3 cellular contexts compared by ENCODE assay signal in genomic region chr7:133934262-133934973, GRCh38.
A peak's percentile ranks its signal among the peaks of the same experiment; 100 is the strongest.
TF ChIP-seq lines count a peak whose summit lies in the region.

No MANE protein-coding gene starts in this region.

TF ChIP-seq in HEK293T, 16 proteins besides CTCF, POLR2A, EP300 and RAD21 (continued from another document):
- peak; percentile 83 for TF ChIP-seq PKNOX1 (IDR thresholded peaks at IDR 0.05)

TF ChIP-seq in neural cell, 6 proteins besides CTCF, POLR2A, EP300 and RAD21 (continued from another document):
- peak; percentile 86 for TF ChIP-seq REST (IDR thresholded peaks at IDR 0.05; ENCODE audit: borderline replicate concordance)
TF ChIP-seq in neural cell: peak in this region for 3.

TF ChIP-seq in HepG2, 621 proteins besides CTCF, POLR2A, EP300 and RAD21 (continued from another document):
- TF ChIP-seq MYPOP (CRISPR knock-in tag; IDR thresholded peaks at IDR 0.05) (no peak), ZIK1 (CRISPR knock-in tag; IDR thresholded peaks at IDR 0.05; ENCODE audit: borderline replicate concordance, low read depth) (no peak), ZNF17 (CRISPR knock-in tag; IDR thresholded peaks at IDR 0.05) (no peak), AKNA (CRISPR knock-in tag; IDR thresholded peaks at IDR 0.05; ENCODE audit: borderline replicate concordance) (no peak), ZNF318 (CRISPR knock-in tag; IDR thresholded peaks at IDR 0.05) (no peak), ZSCAN9 (CRISPR knock-in tag; IDR thresholded peaks at IDR 0.05; ENCODE audit: borderline replicate concordance) (no peak), ZNF652 (CRISPR knock-in tag; IDR thresholded peaks at IDR 0.05; ENCODE audit: borderline replicate concordance, low read depth) (no peak), ZNF343 (CRISPR knock-in tag; IDR thresholded peaks at IDR 0.05) (no peak), TCF7L2 (IDR thresholded peaks at IDR 0.05; ENCODE audit: low read depth, low read length) (no peak)
